ENCODE assay signal across 9 cellular contexts in the genomic region with DNA sequence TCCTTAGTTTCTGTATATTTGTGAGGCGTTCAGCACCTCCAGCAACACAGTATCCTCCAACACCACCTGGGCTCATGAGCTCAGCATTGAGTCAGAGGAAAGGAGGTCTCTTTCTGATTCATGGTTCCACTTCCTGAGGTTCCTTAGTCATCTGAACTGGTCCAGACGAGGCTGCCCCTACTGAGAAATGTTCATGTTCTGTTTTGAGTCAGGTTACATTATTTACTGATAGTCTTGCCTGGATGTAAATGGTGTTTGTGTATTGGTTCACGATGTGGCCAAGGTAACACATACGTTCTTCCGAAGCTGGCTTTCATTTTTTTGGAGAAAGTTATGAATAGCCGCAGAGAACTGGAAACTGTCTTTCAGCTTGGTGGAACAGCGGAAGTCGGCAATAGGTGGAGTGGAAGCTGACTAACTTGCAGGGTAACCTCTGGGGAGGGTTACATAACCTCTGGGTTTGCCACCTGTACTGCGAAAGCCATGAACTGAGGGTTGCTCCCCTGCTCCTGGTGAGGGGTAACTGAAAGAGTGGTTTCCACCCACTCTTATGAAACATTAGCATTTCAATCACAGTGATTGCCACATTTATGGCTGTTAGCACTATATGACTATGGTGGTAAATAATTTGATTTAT. TPM values are rescaled to one million over a fixed set of nuclear protein-coding genes. Genes with fewer than 3 reads are reported as not detected.
DNase-seq lines count a peak whose midpoint lies in the region; ATAC-seq and TF ChIP-seq lines count a peak whose summit lies in the region.
"Had no signal": no experiment of that assay in that cellular context is flagged by ENCODE, and none has a peak within 500 bp of the region (broad histone marks: within the 10 kb centered on the region; RNA-seq: fewer than 3 reads in every experiment).

No MANE protein-coding gene starts in this region.

- no peak for TF ChIP-seq CTCF in GM12864 (IDR thresholded peaks at IDR 0.05; ENCODE audit: low read depth, low read length, missing control alignments)
- no peak for TF ChIP-seq CTCF in HFF-Myc (IDR thresholded peaks at IDR 0.05; ENCODE audit: low read depth, low read length, missing control alignments)
- no peak for TF ChIP-seq CTCF in left lung (IDR thresholded peaks at IDR 0.05)
- TF ChIP-seq CTCF in vagina (IDR thresholded peaks at IDR 0.05), result no peak
- no peak for TF ChIP-seq CTCF in CD14-positive monocyte (IDR thresholded peaks at IDR 0.05)
- TF ChIP-seq CTCF in MM.1S (IDR thresholded peaks at IDR 0.05; ENCODE audit: low read length), result no peak

- no peaks in the 10 kb centered on the region for H3K79me2 ChIP-seq in MM.1S (ENCODE audit: low read length)

- no peaks in the 10 kb centered on the region for H3K36me3 ChIP-seq in left lung
- H3K36me3 ChIP-seq in vagina, result no peaks in the 10 kb centered on the region
- H3K36me3 ChIP-seq in MM.1S (replicated peaks; ENCODE audit: insufficient read depth, low read length), result no peaks in the 10 kb centered on the region

- peaks cover 2% of the 10 kb centered on the region for H3K4me1 Mint-ChIP-seq in CD14-positive monocyte

- H3K9ac ChIP-seq in MM.1S (ENCODE audit: low read length), result no peak overlapping the region

- no peaks in the 10 kb centered on the region for H3K9me3 ChIP-seq in left lung
- H3K9me3 ChIP-seq in vagina, result no peaks in the 10 kb centered on the region
- no peaks in the 10 kb centered on the region for H3K9me3 ChIP-seq in MM.1S (replicated peaks; ENCODE audit: insufficient read depth, low read length)

- intact Hi-C loops in left lung (cut with DNase I), result no loop called here
- intact Hi-C loops in vagina (cut with DNase I), result loop anchor here (10.0 kb wide), 1 partner anchor 87 kb away; no protein-coding TSS in a partner anchor
- intact Hi-C loops in CD14-positive monocyte (cut with micrococcal nuclease), result no loop called here

- no peaks in the 10 kb centered on the region for H3K9me2 ChIP-seq in MM.1S (replicated peaks; ENCODE audit: insufficient read depth, low read length)

- H4K20me1 ChIP-seq in MM.1S (ENCODE audit: insufficient read depth, low read length), result no peaks in the 10 kb centered on the region

- DNase-seq in GM12864 (ENCODE audit: low read depth), result peak; percentile 73
- DNase-seq in HFF-Myc (ENCODE audit: extremely low read depth, low read depth), result peak; percentile 76
- peak; percentile 91 for DNase-seq in NCI-H226
- peak; percentile 45 for DNase-seq in activated T-cell treated with anti-CD3 and anti-CD28 coated beads, Interleukin-2, amount 50 U/mL, for 1 hour
- no peak for DNase-seq in left lung
- no peak for DNase-seq in vagina (ENCODE audit: extremely low spot score in 2 of 2)
- no peak for DNase-seq in CD14-positive monocyte (ENCODE audit: low spot score)
- DNase-seq in MM.1S, result no peak

- no peak overlapping the region for H3K4me3 Mint-ChIP-seq in CD14-positive monocyte

- ATAC-seq in left lung, result peak; percentile 44

- H2AFZ ChIP-seq in MM.1S (ENCODE audit: low read length), result no peak overlapping the region

- TF ChIP-seq POLR2A in vagina (IDR thresholded peaks at IDR 0.05), result no peak

- H3F3A ChIP-seq in MM.1S (ENCODE audit: insufficient read depth, low read length), result no peaks in the 10 kb centered on the region

- H3K27me3 Mint-ChIP-seq in CD14-positive monocyte (ENCODE audit: low read depth in 3 of 3), result peaks cover 3 to 12% (median 4%) of the 10 kb centered on the region in 3 donors

- peaks cover 6 to 12% of the 10 kb centered on the region in 2 donors for H3K4me1 ChIP-seq in left lung
- no peaks in the 10 kb centered on the region for H3K4me1 ChIP-seq in vagina
- no peaks in the 10 kb centered on the region for H3K4me1 ChIP-seq in MM.1S (ENCODE audit: low read length)

- H3K27ac ChIP-seq in left lung, result no peak overlapping the region
- no peak overlapping the region for H3K27ac ChIP-seq in vagina
- no peak overlapping the region for H3K27ac ChIP-seq in MM.1S (ENCODE audit: low read length)

- no peaks in the 10 kb centered on the region for H3K36me3 Mint-ChIP-seq in CD14-positive monocyte

- no peak overlapping the region for H3K4me2 ChIP-seq in MM.1S (ENCODE audit: low read depth, low read length)

- H3K27ac Mint-ChIP-seq in CD14-positive monocyte, result no peak overlapping the region

- H3K27me3 ChIP-seq in left lung, result no peaks in the 10 kb centered on the region
- H3K27me3 ChIP-seq in vagina, result no peaks in the 10 kb centered on the region
- H3K27me3 ChIP-seq in MM.1S (replicated peaks; ENCODE audit: insufficient read depth, low read length), result no peaks in the 10 kb centered on the region

- H3K4me3 ChIP-seq in GM12864 (ENCODE audit: low read depth, low read length) (peak overlapping the region; percentile 25; the same call in 1 of the 2 replicates), HFF-Myc (replicated peaks; ENCODE audit: low read depth, low read length) (no peak overlapping the region), left lung (no peak overlapping the region), vagina (no peak overlapping the region), MM.1S (ENCODE audit: low read length) (no peak overlapping the region)

- H3K9me3 Mint-ChIP-seq in CD14-positive monocyte, result no peaks in the 10 kb centered on the region

RNA-seq across cellular contexts. Expression of gene MANSC4, which starts 42.2 kb away (rescaled TPM):
- total RNA-seq in left lung (not detected), vagina (not detected)
- polyA plus RNA-seq in CD14-positive monocyte, result not detected
- total RNA-seq: skeletal muscle tissue had no signal

RNA-seq across cellular contexts. Expression of gene KLHL42, which starts 42.2 kb away (rescaled TPM):
- total RNA-seq in left lung (10 to 100 TPM; 21.2 to 25.3 TPM), vagina (30.0 TPM)
- 1 to 10 TPM; 4.1 to 7.5 TPM for polyA plus RNA-seq in CD14-positive monocyte

Comparison
In these comparisons a context has a peak if more than half of its experiments do, and no peak if none do; other contexts are left out.
1. DNase-seq: peak in GM12864 (single experiment), HFF-Myc (single experiment), NCI-H226 (single experiment) and activated T-cell treated with anti-CD3 and anti-CD28 coated beads, Interleukin-2, amount 50 U/mL, for 1 hour (single experiment); none in left lung (0 of 2), vagina (0 of 2), CD14-positive monocyte (single experiment) and MM.1S (single experiment).